Comparison of ENCODE assay signal across 17 cellular contexts in genomic region chr1:17892225-17892624, GRCh38.
A peak's percentile ranks its signal among the peaks of the same experiment; 100 is the strongest.
DNase-seq lines count a peak whose midpoint lies in the region; TF ChIP-seq lines count a peak whose summit lies in the region.
"Had no signal": no experiment of that assay in that cellular context is flagged by ENCODE, and none has a peak within 500 bp of the region (broad histone marks: within the 10 kb centered on the region; RNA-seq: fewer than 3 reads in every experiment).

No MANE protein-coding gene starts in this region.

- DNase-seq in G401 (ENCODE audit: low spot score) (peak; percentile 25), NCI-H1694 treated with DMSO at 0.1 percent for 48 hours (lab: John Stamatoyannopoulos, UW) (peak; percentile 34), adrenal gland (peak in 4 of 7 donors; percentile 36 to 69 (median 40)), mesenteric fat pad (ENCODE audit: low spot score) (peak; percentile 73), T-helper 9 cell (no peak), medulla oblongata (ENCODE audit: extremely low spot score) (no peak)
- no peak for DNase-seq in activated CD4-positive, alpha-beta memory T cell treated with anti-CD3 and anti-CD28 coated beads, Interleukin-2, amount 10 ng/mL, durations not matched to agents 7 days and 5 days
- DNase-seq: activated gamma-delta T cell, anterior cingulate cortex, Caco-2, GDM1, hypothalamus, NCI-H226, T1000, testis had no signal

- H3K27me3 ChIP-seq in adrenal gland = peaks cover 6% of the 10 kb centered on the region
- H3K27me3 ChIP-seq: testis had no signal

- 57 to 71% (median 61%) methylated on average over 6 to 8 of the region's 8 CpGs for WGBS in adrenal gland, 4 donors

- H3K9me3 ChIP-seq in adrenal gland (replicated peaks in 1 of 3) = no peaks in the 10 kb centered on the region
- H3K9me3 ChIP-seq: Caco-2, SJSA1, testis had no signal

- no peak overlapping the region for H3K27ac Mint-ChIP-seq in activated CD4-positive, alpha-beta memory T cell treated with anti-CD3 and anti-CD28 coated beads, Interleukin-2, amount 10 ng/mL, durations not matched to agents 7 days and 5 days

- POLR2A ChIA-PET in activated CD4-positive, alpha-beta memory T cell treated with anti-CD3 and anti-CD28 coated beads, Interleukin-2, amount 10 ng/mL, durations not matched to agents 7 days and 5 days (lab: Charles Lee) = no interaction called here

- intact Hi-C loops in adrenal gland (cut with DNase I) = no loop called here

- TF ChIP-seq POLR2A in adrenal gland (IDR thresholded peaks at IDR 0.05) = no peak

- CTCF ChIA-PET in activated CD4-positive, alpha-beta memory T cell treated with anti-CD3 and anti-CD28 coated beads, Interleukin-2, amount 10 ng/mL, durations not matched to agents 7 days and 5 days (lab: Charles Lee) = no interaction called here

- H3K27me3 Mint-ChIP-seq in activated CD4-positive, alpha-beta memory T cell treated with anti-CD3 and anti-CD28 coated beads, Interleukin-2, amount 10 ng/mL, durations not matched to agents 7 days and 5 days = no peaks in the 10 kb centered on the region

- no peaks in the 10 kb centered on the region for H3K9me3 Mint-ChIP-seq in activated CD4-positive, alpha-beta memory T cell treated with anti-CD3 and anti-CD28 coated beads, Interleukin-2, amount 10 ng/mL, durations not matched to agents 7 days and 5 days

- TF ChIP-seq CTCF in adrenal gland (IDR thresholded peaks at IDR 0.05) = no peak

- no peaks in the 10 kb centered on the region for H3K36me3 Mint-ChIP-seq in activated CD4-positive, alpha-beta memory T cell treated with anti-CD3 and anti-CD28 coated beads, Interleukin-2, amount 10 ng/mL, durations not matched to agents 7 days and 5 days (ENCODE audit: low read depth)

- no peaks in the 10 kb centered on the region for H3K4me1 ChIP-seq in adrenal gland (replicated peaks in 1 of 2)
- H3K4me1 ChIP-seq: Caco-2, SJSA1, testis had no signal

- H3K4me3 Mint-ChIP-seq in activated CD4-positive, alpha-beta memory T cell treated with anti-CD3 and anti-CD28 coated beads, Interleukin-2, amount 10 ng/mL, durations not matched to agents 7 days and 5 days = no peak overlapping the region

- no peak overlapping the region for H3K4me3 ChIP-seq in adrenal gland
- H3K4me3 ChIP-seq: GM12878, SJSA1, testis had no signal

- in situ Hi-C loops in G401 (cut with HindIII; ENCODE audit: low sequenced_read_pairs) = no loop called here

- no peak overlapping the region for H3K27ac ChIP-seq in adrenal gland
- H3K27ac ChIP-seq: SJSA1, testis had no signal

- no peaks in the 10 kb centered on the region for H3K36me3 ChIP-seq in adrenal gland (replicated peaks in 1 of 2)
- H3K36me3 ChIP-seq: SJSA1 had no signal

- no peaks in the 10 kb centered on the region for H3K4me1 Mint-ChIP-seq in activated CD4-positive, alpha-beta memory T cell treated with anti-CD3 and anti-CD28 coated beads, Interleukin-2, amount 10 ng/mL, durations not matched to agents 7 days and 5 days

Comparison
In these comparisons a context has a peak if more than half of its experiments do, and no peak if none do; other contexts are left out.
1. DNase-seq: peak in G401 (single experiment), NCI-H1694 treated with DMSO at 0.1 percent for 48 hours (single experiment), adrenal gland (4 of 7) and mesenteric fat pad (single experiment); none in T-helper 9 cell (single experiment), medulla oblongata (single experiment) and activated CD4-positive, alpha-beta memory T cell treated with anti-CD3 and anti-CD28 coated beads, Interleukin-2, amount 10 ng/mL, durations not matched to agents 7 days and 5 days (single experiment).